10 cellular contexts compared by ENCODE assay signal in the genomic region with DNA sequence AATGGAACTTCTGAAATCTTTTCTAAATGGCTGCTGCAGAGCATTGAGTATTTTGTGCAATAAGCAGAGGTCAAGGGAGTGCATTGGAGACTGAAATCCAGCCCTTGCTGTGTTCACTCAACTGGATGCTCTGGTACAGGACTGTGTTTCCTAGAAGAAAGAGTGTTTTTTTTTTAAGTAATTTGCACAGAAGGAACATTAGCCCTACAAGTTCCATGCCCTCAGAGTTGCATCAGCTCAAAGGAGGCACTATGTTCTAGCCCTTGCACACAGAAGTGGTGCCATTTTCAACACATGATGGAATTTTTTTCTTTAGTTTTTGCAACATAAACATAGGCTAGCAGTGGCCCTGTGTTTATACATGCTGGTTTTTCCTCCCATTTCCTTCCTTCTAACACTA.
"Had no signal": no experiment of that assay in that cellular context is flagged by ENCODE, and none has a peak within 500 bp of the region (broad histone marks: within the 10 kb centered on the region; RNA-seq: fewer than 3 reads in every experiment).

No MANE protein-coding gene starts in this region.

- ATAC-seq: HCT116, HepG2 had no signal

- DNase-seq: GM23248, GOT3, H7, HFFc6, KBM-7 had no signal

- H3K27me3 Mint-ChIP-seq: IgD-negative memory B cell had no signal

- H3K4me3 ChIP-seq: GM23248, HAP-1 had no signal

- H3K4me1 Mint-ChIP-seq: IgD-negative memory B cell had no signal

- H3K27ac ChIP-seq: GM23248, HL-60 had no signal

- H3K9me3 Mint-ChIP-seq: HFFc6, IgD-negative memory B cell had no signal

- H3K4me1 ChIP-seq: HAP-1 had no signal

- H3K27ac Mint-ChIP-seq: HFFc6, IgD-negative memory B cell had no signal

- H3K9me3 ChIP-seq: HAP-1 had no signal

- H3K36me3 ChIP-seq: HAP-1 had no signal

- H3K4me3 Mint-ChIP-seq: HFFc6, IgD-negative memory B cell had no signal
